Comparison of ENCODE assay signal across 22 cellular contexts in the genomic region with DNA sequence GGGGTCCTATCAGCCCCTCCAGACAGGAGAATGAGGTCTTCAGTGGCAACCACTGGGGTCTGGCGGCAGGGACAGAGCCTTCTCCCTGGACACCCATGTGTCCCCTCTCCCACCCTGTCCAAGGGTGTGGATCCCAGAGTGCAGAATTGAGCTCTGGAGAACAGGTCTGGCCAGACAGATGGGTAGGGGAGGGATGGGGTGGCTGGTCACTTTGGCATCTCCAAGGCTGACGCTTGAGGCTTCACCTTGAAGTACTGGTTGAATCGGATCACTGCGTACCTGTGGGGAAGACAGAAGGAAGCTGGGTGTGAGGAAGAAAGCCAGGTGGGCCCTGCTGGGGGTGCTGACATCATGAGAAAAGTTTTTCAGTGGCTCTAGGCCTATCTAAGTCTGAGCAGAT. TPM values are rescaled to one million over a fixed set of nuclear protein-coding genes. Genes with fewer than 3 reads are reported as not detected.
"Had no signal": no experiment of that assay in that cellular context is flagged by ENCODE, and none has a peak within 500 bp of the region (broad histone marks: within the 10 kb centered on the region; RNA-seq: fewer than 3 reads in every experiment).

No MANE protein-coding gene starts in this region.

- H3K4me3 Mint-ChIP-seq: activated CD4-positive, alpha-beta memory T cell treated with anti-CD3 and anti-CD28 coated beads for 36 hours; activated CD4-positive, alpha-beta T cell treated with anti-CD3 and anti-CD28 coated beads for 36 hours; activated T-helper 1 cell treated with anti-CD3 and anti-CD28 coated beads, Interleukin-12 subunit alpha, Interleukin-12 subunit beta, Interleukin-2, Interleukin-4 antibody, amounts not matched to agents 30 ng/mL and 10 ng/mL and 1 ng/mL, durations not matched to agents 14 hours and 24 hours and 36 hours; natural killer cell treated with Interleukin-12 subunit alpha and Interleukin-12 subunit beta and Interleukin-15 and Interleukin-18, amount 100 ng/mL, for 72 hours; T-helper 1 cell treated with Interleukin-12 subunit alpha and Interleukin-12 subunit beta and Interleukin-4 antibody, amounts not matched to agents 30 μg/mL and 1 μg/mL, for 36 hours; WTC11 had no signal

- H3K9me3 ChIP-seq: adrenal gland, psoas muscle, tibial nerve had no signal

- H3K27me3 ChIP-seq: adrenal gland, cardiac muscle cell, hepatocyte, tibial nerve had no signal

- H3K9me3 Mint-ChIP-seq: activated CD4-positive, alpha-beta memory T cell treated with anti-CD3 and anti-CD28 coated beads for 36 hours; activated naive CD4-positive, alpha-beta T cell treated with anti-CD3 and anti-CD28 coated beads, Interleukin-2, amount 50 U/mL, for 72 hours; activated T-helper 1 cell treated with anti-CD3 and anti-CD28 coated beads, Interleukin-12 subunit alpha, Interleukin-12 subunit beta, Interleukin-2, Interleukin-4 antibody, amounts not matched to agents 30 ng/mL and 10 ng/mL and 1 ng/mL, durations not matched to agents 14 hours and 24 hours and 36 hours; natural killer cell treated with Interleukin-12 subunit alpha and Interleukin-12 subunit beta and Interleukin-15 and Interleukin-18, amount 100 ng/mL, for 72 hours; T-helper 1 cell treated with Interleukin-12 subunit alpha and Interleukin-12 subunit beta and Interleukin-4 antibody, amounts not matched to agents 30 μg/mL and 1 μg/mL, for 36 hours; WTC11 had no signal

- H3K27ac ChIP-seq: cardiac muscle cell, psoas muscle had no signal

- H2AFZ ChIP-seq: hepatocyte had no signal

- H3K36me3 ChIP-seq: adrenal gland, cardiac muscle cell had no signal

- DNase-seq: activated CD4-positive, alpha-beta memory T cell treated with anti-CD3 and anti-CD28 coated beads for 36 hours; activated CD4-positive, alpha-beta T cell treated with anti-CD3 and anti-CD28 coated beads for 36 hours; activated gamma-delta T cell treated with Interleukin-2 at 50 U/mL for 16 hours; activated T-cell treated with anti-CD3 and anti-CD28 coated beads for 4 hours; adrenal gland; dermis blood vessel endothelial cell; effector memory CD4-positive, alpha-beta T cell; foreskin fibroblast; left cardiac atrium; nucleus accumbens; psoas muscle; right cardiac atrium; stimulated activated naive CD8-positive, alpha-beta T cell treated with anti-CD3 and anti-CD28 coated beads, Interleukin-15, Interleukin-2, amounts not matched to agents 100 U/mL and 50 U/mL, for 24 hours had no signal

- H3K27ac Mint-ChIP-seq: activated CD4-positive, alpha-beta memory T cell treated with anti-CD3 and anti-CD28 coated beads for 36 hours; activated CD4-positive, alpha-beta T cell treated with anti-CD3 and anti-CD28 coated beads for 36 hours; activated naive CD4-positive, alpha-beta T cell treated with anti-CD3 and anti-CD28 coated beads, Interleukin-2, amount 50 U/mL, for 72 hours; activated T-helper 1 cell treated with anti-CD3 and anti-CD28 coated beads, Interleukin-12 subunit alpha, Interleukin-12 subunit beta, Interleukin-2, Interleukin-4 antibody, amounts not matched to agents 30 ng/mL and 10 ng/mL and 1 ng/mL, durations not matched to agents 14 hours and 24 hours and 36 hours; natural killer cell treated with Interleukin-12 subunit alpha and Interleukin-12 subunit beta and Interleukin-15 and Interleukin-18, amount 100 ng/mL, for 72 hours; T-helper 1 cell treated with Interleukin-12 subunit alpha and Interleukin-12 subunit beta and Interleukin-4 antibody, amounts not matched to agents 30 μg/mL and 1 μg/mL, for 36 hours; WTC11 had no signal

- H3K36me3 Mint-ChIP-seq: activated CD4-positive, alpha-beta memory T cell treated with anti-CD3 and anti-CD28 coated beads for 36 hours; activated naive CD4-positive, alpha-beta T cell treated with anti-CD3 and anti-CD28 coated beads, Interleukin-2, amount 50 U/mL, for 72 hours; natural killer cell treated with Interleukin-12 subunit alpha and Interleukin-12 subunit beta and Interleukin-15 and Interleukin-18, amount 100 ng/mL, for 72 hours had no signal

- H3K4me2 ChIP-seq: hepatocyte had no signal

- H3K4me3 ChIP-seq: adrenal gland, cardiac muscle cell, hepatocyte, psoas muscle, skin epidermis, tibial nerve had no signal

- H3K27me3 Mint-ChIP-seq: activated CD4-positive, alpha-beta memory T cell treated with anti-CD3 and anti-CD28 coated beads for 36 hours; activated CD4-positive, alpha-beta T cell treated with anti-CD3 and anti-CD28 coated beads for 36 hours; natural killer cell treated with Interleukin-12 subunit alpha and Interleukin-12 subunit beta and Interleukin-15 and Interleukin-18, amount 100 ng/mL, for 72 hours had no signal

- ATAC-seq: activated CD4-positive, alpha-beta T cell treated with anti-CD3 and anti-CD28 coated beads for 36 hours; activated naive CD4-positive, alpha-beta T cell treated with anti-CD3 and anti-CD28 coated beads, Interleukin-2, amount 50 U/mL, for 72 hours; natural killer cell treated with Interleukin-12 subunit alpha and Interleukin-12 subunit beta and Interleukin-15 and Interleukin-18, amount 100 ng/mL, for 72 hours; psoas muscle; stimulated activated naive CD8-positive, alpha-beta T cell treated with anti-CD3 and anti-CD28 coated beads, Interleukin-15, Interleukin-2, amounts not matched to agents 100 U/mL and 50 U/mL, for 24 hours had no signal

RNA-seq across cellular contexts. Expression of a gene that starts 34.2 kb away (rescaled TPM):
- total RNA-seq: activated CD4-positive, alpha-beta memory T cell treated with anti-CD3 and anti-CD28 coated beads for 36 hours; activated CD4-positive, alpha-beta T cell treated with anti-CD3 and anti-CD28 coated beads for 36 hours; activated naive CD4-positive, alpha-beta T cell treated with anti-CD3 and anti-CD28 coated beads, Interleukin-2, amount 50 U/mL, for 72 hours; activated T-helper 1 cell treated with anti-CD3 and anti-CD28 coated beads, Interleukin-12 subunit alpha, Interleukin-12 subunit beta, Interleukin-2, Interleukin-4 antibody, amounts not matched to agents 30 ng/mL and 10 ng/mL and 1 ng/mL, durations not matched to agents 14 hours and 24 hours and 36 hours; cardiac muscle cell; dermis blood vessel endothelial cell; left cardiac atrium; natural killer cell treated with Interleukin-12 subunit alpha and Interleukin-12 subunit beta and Interleukin-15 and Interleukin-18, amount 100 ng/mL, for 72 hours; psoas muscle; tibial nerve; WTC11 had no signal
- polyA plus RNA-seq: psoas muscle had no signal
